In the genomic region with DNA sequence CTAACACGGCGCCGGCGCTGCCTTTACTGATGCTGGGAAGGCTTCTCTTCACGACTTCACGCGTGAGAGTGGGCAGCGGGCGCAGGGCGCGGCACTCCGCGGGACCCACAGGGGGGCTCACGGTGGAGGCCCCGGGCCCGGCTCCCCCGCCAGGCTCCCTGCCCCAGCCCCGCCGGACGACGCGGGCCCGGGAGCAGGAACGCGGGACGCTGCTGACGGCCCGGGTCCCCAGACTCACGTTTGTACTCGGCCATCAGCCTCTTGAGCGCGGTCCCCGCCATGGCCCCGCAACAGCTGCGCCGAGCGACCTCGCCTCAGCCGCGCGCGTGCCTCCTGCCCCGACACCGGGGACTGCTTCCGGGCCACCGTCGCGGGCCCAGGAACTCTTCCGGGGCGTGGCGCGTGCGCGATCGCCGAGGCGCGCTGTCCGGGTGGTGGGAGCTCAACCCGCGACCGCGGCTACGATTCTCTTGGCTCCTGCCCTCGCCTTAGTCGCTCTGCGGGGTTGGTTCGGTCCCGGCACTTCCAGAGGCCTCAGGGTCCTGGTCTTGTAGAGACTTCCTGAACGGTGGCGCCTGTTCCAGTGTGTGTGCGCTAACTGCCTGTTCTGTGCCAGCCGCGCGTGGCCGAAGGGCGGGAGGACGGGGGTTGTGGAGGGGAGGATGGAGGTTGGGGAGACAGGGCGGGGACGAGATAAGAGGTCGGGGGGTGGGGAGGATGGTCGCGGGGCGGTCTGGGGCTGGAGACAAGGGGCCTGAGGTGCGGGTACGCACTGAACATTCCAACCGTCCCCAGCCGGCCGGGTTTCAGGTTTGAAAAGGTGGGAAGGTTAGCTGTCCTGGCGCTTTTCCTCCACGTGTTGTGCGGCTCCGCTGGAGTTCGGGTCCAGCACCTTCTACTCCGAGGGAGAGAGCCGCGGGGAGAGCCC, we compare ENCODE assay signal across 1 cellular context.
TF ChIP-seq lines count a peak whose summit lies in the region.

A gene with protein sequence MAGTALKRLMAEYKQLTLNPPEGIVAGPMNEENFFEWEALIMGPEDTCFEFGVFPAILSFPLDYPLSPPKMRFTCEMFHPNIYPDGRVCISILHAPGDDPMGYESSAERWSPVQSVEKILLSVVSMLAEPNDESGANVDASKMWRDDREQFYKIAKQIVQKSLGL (minus strand): TSS at position 353 of the 928 bp plus-strand sequence. CDS start 72 bp downstream, at position 281.

TF ChIP-seq in HepG2, 621 proteins besides CTCF, POLR2A, EP300 and RAD21 (continued from another document and continues in another):
- TF ChIP-seq, protein P1, sequence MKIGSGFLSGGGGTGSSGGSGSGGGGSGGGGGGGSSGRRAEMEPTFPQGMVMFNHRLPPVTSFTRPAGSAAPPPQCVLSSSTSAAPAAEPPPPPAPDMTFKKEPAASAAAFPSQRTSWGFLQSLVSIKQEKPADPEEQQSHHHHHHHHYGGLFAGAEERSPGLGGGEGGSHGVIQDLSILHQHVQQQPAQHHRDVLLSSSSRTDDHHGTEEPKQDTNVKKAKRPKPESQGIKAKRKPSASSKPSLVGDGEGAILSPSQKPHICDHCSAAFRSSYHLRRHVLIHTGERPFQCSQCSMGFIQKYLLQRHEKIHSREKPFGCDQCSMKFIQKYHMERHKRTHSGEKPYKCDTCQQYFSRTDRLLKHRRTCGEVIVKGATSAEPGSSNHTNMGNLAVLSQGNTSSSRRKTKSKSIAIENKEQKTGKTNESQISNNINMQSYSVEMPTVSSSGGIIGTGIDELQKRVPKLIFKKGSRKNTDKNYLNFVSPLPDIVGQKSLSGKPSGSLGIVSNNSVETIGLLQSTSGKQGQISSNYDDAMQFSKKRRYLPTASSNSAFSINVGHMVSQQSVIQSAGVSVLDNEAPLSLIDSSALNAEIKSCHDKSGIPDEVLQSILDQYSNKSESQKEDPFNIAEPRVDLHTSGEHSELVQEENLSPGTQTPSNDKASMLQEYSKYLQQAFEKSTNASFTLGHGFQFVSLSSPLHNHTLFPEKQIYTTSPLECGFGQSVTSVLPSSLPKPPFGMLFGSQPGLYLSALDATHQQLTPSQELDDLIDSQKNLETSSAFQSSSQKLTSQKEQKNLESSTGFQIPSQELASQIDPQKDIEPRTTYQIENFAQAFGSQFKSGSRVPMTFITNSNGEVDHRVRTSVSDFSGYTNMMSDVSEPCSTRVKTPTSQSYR (CRISPR knock-in tag; IDR thresholded peaks at IDR 0.05; ENCODE audit: borderline replicate concordance): peak; percentile 9; the same call in 1 of the 2 replicates
- TF ChIP-seq, protein P2, sequence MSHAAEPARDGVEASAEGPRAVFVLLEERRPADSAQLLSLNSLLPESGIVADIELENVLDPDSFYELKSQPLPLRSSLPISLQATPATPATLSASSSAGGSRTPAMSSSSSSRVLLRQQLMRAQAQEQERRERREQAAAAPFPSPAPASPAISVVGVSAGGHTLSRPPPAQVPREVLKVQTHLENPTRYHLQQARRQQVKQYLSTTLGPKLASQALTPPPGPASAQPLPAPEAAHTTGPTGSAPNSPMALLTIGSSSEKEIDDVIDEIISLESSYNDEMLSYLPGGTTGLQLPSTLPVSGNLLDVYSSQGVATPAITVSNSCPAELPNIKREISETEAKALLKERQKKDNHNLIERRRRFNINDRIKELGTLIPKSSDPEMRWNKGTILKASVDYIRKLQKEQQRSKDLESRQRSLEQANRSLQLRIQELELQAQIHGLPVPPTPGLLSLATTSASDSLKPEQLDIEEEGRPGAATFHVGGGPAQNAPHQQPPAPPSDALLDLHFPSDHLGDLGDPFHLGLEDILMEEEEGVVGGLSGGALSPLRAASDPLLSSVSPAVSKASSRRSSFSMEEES (CRISPR knock-in tag; IDR thresholded peaks at IDR 0.05): peak; percentile 57; the same call in 1 of the 2 replicates
- no peak for TF ChIP-seq SMAD9 (CRISPR knock-in tag; IDR thresholded peaks at IDR 0.05)
- TF ChIP-seq TOE1 (CRISPR knock-in tag; IDR thresholded peaks at IDR 0.05): no peak
- TF ChIP-seq RELA (CRISPR knock-in tag; IDR thresholded peaks at IDR 0.05): no peak
- TF ChIP-seq ZFP1 (CRISPR knock-in tag; IDR thresholded peaks at IDR 0.05): no peak
- no peak for TF ChIP-seq ZNF510 (CRISPR knock-in tag; IDR thresholded peaks at IDR 0.05; ENCODE audit: low read depth)
- TF ChIP-seq XBP1 (CRISPR knock-in tag; IDR thresholded peaks at IDR 0.05): no peak
- TF ChIP-seq FOSL1 (CRISPR knock-in tag; IDR thresholded peaks at IDR 0.05; ENCODE audit: borderline replicate concordance): no peak
- peak; percentile 98 for TF ChIP-seq HNRNPK (IDR thresholded peaks at IDR 0.05; ENCODE audit: low read depth, low read length, poor library complexity, severe bottlenecking)
- TF ChIP-seq, protein P3, sequence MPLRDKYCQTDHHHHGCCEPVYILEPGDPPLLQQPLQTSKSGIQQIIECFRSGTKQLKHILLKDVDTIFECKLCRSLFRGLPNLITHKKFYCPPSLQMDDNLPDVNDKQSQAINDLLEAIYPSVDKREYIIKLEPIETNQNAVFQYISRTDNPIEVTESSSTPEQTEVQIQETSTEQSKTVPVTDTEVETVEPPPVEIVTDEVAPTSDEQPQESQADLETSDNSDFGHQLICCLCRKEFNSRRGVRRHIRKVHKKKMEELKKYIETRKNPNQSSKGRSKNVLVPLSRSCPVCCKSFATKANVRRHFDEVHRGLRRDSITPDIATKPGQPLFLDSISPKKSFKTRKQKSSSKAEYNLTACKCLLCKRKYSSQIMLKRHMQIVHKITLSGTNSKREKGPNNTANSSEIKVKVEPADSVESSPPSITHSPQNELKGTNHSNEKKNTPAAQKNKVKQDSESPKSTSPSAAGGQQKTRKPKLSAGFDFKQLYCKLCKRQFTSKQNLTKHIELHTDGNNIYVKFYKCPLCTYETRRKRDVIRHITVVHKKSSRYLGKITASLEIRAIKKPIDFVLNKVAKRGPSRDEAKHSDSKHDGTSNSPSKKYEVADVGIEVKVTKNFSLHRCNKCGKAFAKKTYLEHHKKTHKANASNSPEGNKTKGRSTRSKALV (CRISPR knock-in tag; IDR thresholded peaks at IDR 0.05): 0 out of 2 replicates have a peak, but pooled peaks have one; percentile 20
- TF ChIP-seq, protein P4, sequence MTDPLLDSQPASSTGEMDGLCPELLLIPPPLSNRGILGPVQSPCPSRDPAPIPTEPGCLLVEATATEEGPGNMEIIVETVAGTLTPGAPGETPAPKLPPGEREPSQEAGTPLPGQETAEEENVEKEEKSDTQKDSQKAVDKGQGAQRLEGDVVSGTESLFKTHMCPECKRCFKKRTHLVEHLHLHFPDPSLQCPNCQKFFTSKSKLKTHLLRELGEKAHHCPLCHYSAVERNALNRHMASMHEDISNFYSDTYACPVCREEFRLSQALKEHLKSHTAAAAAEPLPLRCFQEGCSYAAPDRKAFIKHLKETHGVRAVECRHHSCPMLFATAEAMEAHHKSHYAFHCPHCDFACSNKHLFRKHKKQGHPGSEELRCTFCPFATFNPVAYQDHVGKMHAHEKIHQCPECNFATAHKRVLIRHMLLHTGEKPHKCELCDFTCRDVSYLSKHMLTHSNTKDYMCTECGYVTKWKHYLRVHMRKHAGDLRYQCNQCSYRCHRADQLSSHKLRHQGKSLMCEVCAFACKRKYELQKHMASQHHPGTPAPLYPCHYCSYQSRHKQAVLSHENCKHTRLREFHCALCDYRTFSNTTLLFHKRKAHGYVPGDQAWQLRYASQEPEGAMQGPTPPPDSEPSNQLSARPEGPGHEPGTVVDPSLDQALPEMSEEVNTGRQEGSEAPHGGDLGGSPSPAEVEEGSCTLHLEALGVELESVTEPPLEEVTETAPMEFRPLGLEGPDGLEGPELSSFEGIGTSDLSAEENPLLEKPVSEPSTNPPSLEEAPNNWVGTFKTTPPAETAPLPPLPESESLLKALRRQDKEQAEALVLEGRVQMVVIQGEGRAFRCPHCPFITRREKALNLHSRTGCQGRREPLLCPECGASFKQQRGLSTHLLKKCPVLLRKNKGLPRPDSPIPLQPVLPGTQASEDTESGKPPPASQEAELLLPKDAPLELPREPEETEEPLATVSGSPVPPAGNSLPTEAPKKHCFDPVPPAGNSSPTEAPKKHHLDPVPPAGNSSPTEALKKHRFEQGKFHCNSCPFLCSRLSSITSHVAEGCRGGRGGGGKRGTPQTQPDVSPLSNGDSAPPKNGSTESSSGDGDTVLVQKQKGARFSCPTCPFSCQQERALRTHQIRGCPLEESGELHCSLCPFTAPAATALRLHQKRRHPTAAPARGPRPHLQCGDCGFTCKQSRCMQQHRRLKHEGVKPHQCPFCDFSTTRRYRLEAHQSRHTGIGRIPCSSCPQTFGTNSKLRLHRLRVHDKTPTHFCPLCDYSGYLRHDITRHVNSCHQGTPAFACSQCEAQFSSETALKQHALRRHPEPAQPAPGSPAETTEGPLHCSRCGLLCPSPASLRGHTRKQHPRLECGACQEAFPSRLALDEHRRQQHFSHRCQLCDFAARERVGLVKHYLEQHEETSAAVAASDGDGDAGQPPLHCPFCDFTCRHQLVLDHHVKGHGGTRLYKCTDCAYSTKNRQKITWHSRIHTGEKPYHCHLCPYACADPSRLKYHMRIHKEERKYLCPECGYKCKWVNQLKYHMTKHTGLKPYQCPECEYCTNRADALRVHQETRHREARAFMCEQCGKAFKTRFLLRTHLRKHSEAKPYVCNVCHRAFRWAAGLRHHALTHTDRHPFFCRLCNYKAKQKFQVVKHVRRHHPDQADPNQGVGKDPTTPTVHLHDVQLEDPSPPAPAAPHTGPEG (CRISPR knock-in tag; IDR thresholded peaks at IDR 0.05): no peak
- TF ChIP-seq, protein P5, sequence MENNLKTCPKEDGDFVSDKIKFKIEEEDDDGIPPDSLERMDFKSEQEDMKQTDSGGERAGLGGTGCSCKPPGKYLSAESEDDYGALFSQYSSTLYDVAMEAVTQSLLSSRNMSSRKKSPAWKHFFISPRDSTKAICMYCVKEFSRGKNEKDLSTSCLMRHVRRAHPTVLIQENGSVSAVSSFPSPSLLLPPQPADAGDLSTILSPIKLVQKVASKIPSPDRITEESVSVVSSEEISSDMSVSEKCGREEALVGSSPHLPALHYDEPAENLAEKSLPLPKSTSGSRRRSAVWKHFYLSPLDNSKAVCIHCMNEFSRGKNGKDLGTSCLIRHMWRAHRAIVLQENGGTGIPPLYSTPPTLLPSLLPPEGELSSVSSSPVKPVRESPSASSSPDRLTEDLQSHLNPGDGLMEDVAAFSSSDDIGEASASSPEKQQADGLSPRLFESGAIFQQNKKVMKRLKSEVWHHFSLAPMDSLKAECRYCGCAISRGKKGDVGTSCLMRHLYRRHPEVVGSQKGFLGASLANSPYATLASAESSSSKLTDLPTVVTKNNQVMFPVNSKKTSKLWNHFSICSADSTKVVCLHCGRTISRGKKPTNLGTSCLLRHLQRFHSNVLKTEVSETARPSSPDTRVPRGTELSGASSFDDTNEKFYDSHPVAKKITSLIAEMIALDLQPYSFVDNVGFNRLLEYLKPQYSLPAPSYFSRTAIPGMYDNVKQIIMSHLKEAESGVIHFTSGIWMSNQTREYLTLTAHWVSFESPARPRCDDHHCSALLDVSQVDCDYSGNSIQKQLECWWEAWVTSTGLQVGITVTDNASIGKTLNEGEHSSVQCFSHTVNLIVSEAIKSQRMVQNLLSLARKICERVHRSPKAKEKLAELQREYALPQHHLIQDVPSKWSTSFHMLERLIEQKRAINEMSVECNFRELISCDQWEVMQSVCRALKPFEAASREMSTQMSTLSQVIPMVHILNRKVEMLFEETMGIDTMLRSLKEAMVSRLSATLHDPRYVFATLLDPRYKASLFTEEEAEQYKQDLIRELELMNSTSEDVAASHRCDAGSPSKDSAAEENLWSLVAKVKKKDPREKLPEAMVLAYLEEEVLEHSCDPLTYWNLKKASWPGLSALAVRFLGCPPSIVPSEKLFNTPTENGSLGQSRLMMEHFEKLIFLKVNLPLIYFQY (CRISPR knock-in tag; IDR thresholded peaks at IDR 0.05; ENCODE audit: borderline replicate concordance): 0 out of 2 replicates have a peak, but pooled peaks have one; percentile 52
- TF ChIP-seq GZF1 (CRISPR knock-in tag; IDR thresholded peaks at IDR 0.05): no peak
- TF ChIP-seq CENPX (CRISPR knock-in tag; IDR thresholded peaks at IDR 0.05): no peak
- TF ChIP-seq, protein P6, sequence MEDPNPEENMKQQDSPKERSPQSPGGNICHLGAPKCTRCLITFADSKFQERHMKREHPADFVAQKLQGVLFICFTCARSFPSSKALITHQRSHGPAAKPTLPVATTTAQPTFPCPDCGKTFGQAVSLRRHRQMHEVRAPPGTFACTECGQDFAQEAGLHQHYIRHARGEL (CRISPR knock-in tag; IDR thresholded peaks at IDR 0.05): 0 out of 2 replicates have a peak, but pooled peaks have one; percentile 5
- TF ChIP-seq TSC22D2 (CRISPR knock-in tag; IDR thresholded peaks at IDR 0.05; ENCODE audit: borderline replicate concordance): no peak
- no peak for TF ChIP-seq RFX3 (CRISPR knock-in tag; IDR thresholded peaks at IDR 0.05)
- TF ChIP-seq ERF (CRISPR knock-in tag; IDR thresholded peaks at IDR 0.05): no peak; the same call in 1 of the 2 replicates
